ENCODE assay signal across 27 cellular contexts in genomic region chr3:132786890-132787289, GRCh38.
"Had no signal": no experiment of that assay in that cellular context is flagged by ENCODE, and none has a peak within 500 bp of the region (broad histone marks: within the 10 kb centered on the region; RNA-seq: fewer than 3 reads in every experiment).

No MANE protein-coding gene starts in this region.

- ATAC-seq: activated CD8-positive, alpha-beta T cell treated with anti-CD3 and anti-CD28 coated beads for 36 hours; activated naive CD4-positive, alpha-beta T cell treated with anti-CD3 and anti-CD28 coated beads, Interleukin-2, amount 50 U/mL, for 72 hours; stimulated activated naive CD8-positive, alpha-beta T cell treated with anti-CD3 and anti-CD28 coated beads, Interleukin-15, Interleukin-2, amounts not matched to agents 100 U/mL and 50 U/mL, for 24 hours; WTC11 had no signal

- H3K9me3 ChIP-seq: colonic mucosa, heart right ventricle, left lung, psoas muscle, SK-N-SH, testis, vagina had no signal

- H3K27me3 ChIP-seq: colonic mucosa, heart right ventricle, left lung, testis, vagina had no signal

- H3K36me3 ChIP-seq: colonic mucosa, heart right ventricle, left lung, vagina had no signal

- H3K27ac ChIP-seq: colonic mucosa, parathyroid adenoma, psoas muscle, testis had no signal

- H3K27ac Mint-ChIP-seq: activated CD4-positive, alpha-beta T cell treated with anti-CD3 and anti-CD28 coated beads, Interleukin-2, amount 10 ng/mL, durations not matched to agents 7 days and 5 days; activated CD8-positive, alpha-beta T cell treated with anti-CD3 and anti-CD28 coated beads for 36 hours; activated naive CD4-positive, alpha-beta T cell treated with anti-CD3 and anti-CD28 coated beads, Interleukin-2, amount 50 U/mL, for 72 hours; activated T-helper 2 cell treated with anti-CD3 and anti-CD28 coated beads, Interferon-gamma antibody, Interleukin-2, Interleukin-4, amounts not matched to agents 10 μg/mL and 5 μg/mL and 100 μg/mL, durations not matched to agents 14 hours and 24 hours and 36 hours; naive B cell; T-helper 1 cell treated with Interleukin-12 subunit alpha and Interleukin-12 subunit beta and Interleukin-4 antibody, amounts not matched to agents 30 μg/mL and 1 μg/mL, for 36 hours; type B pancreatic cell; WTC11 had no signal

- DNase-seq: activated CD4-positive, alpha-beta T cell treated with anti-CD3 and anti-CD28 coated beads for 1 hour; activated CD4-positive, alpha-beta T cell treated with anti-CD3 and anti-CD28 coated beads, Interleukin-2, amount 10 ng/mL, durations not matched to agents 7 days and 5 days; activated CD8-positive, alpha-beta T cell treated with anti-CD3 and anti-CD28 coated beads for 36 hours; activated naive CD4-positive, alpha-beta T cell; activated T-cell treated with anti-CD3 and anti-CD28 coated beads, Interleukin-2, amount 50 U/mL, for 48 hours; anterior cingulate cortex; colonic mucosa; effector CD8-positive, alpha-beta T cell; left lung; mammary epithelial cell; naive B cell; nephron progenitor cell; psoas muscle; SK-N-SH; stimulated activated CD4-positive, alpha-beta T cell treated with anti-CD3 and anti-CD28 coated beads, Interleukin-4, amount 100 ng/mL, for 1 hour; stimulated activated naive CD8-positive, alpha-beta T cell treated with anti-CD3 and anti-CD28 coated beads, Interleukin-15, Interleukin-2, amounts not matched to agents 100 U/mL and 50 U/mL, for 24 hours; SW 1271; T-helper 9 cell; testis had no signal

- H3K4me3 Mint-ChIP-seq: activated CD4-positive, alpha-beta T cell treated with anti-CD3 and anti-CD28 coated beads, Interleukin-2, amount 10 ng/mL, durations not matched to agents 7 days and 5 days; activated CD8-positive, alpha-beta T cell treated with anti-CD3 and anti-CD28 coated beads for 36 hours; naive B cell; nephron progenitor cell; T-helper 1 cell treated with Interleukin-12 subunit alpha and Interleukin-12 subunit beta and Interleukin-4 antibody, amounts not matched to agents 30 μg/mL and 1 μg/mL, for 36 hours; type B pancreatic cell; WTC11 had no signal

- H3K9me3 Mint-ChIP-seq: activated CD4-positive, alpha-beta T cell treated with anti-CD3 and anti-CD28 coated beads, Interleukin-2, amount 10 ng/mL, durations not matched to agents 7 days and 5 days; activated CD8-positive, alpha-beta T cell treated with anti-CD3 and anti-CD28 coated beads for 36 hours; activated naive CD4-positive, alpha-beta T cell treated with anti-CD3 and anti-CD28 coated beads, Interleukin-2, amount 50 U/mL, for 72 hours; activated T-helper 2 cell treated with anti-CD3 and anti-CD28 coated beads, Interferon-gamma antibody, Interleukin-2, Interleukin-4, amounts not matched to agents 10 μg/mL and 5 μg/mL and 100 μg/mL, durations not matched to agents 14 hours and 24 hours and 36 hours; nephron progenitor cell; T-helper 1 cell treated with Interleukin-12 subunit alpha and Interleukin-12 subunit beta and Interleukin-4 antibody, amounts not matched to agents 30 μg/mL and 1 μg/mL, for 36 hours; type B pancreatic cell; WTC11 had no signal

- H3K4me1 ChIP-seq: colonic mucosa, left lung, parathyroid adenoma, testis had no signal

- H3K36me3 Mint-ChIP-seq: activated naive CD4-positive, alpha-beta T cell treated with anti-CD3 and anti-CD28 coated beads, Interleukin-2, amount 50 U/mL, for 72 hours; naive B cell; type B pancreatic cell; WTC11 had no signal

- H3K4me1 Mint-ChIP-seq: activated CD4-positive, alpha-beta T cell treated with anti-CD3 and anti-CD28 coated beads, Interleukin-2, amount 10 ng/mL, durations not matched to agents 7 days and 5 days; naive B cell; nephron progenitor cell had no signal

- H3K4me3 ChIP-seq: colonic mucosa, heart right ventricle, left lung, psoas muscle, testis, vagina had no signal
